2 cellular contexts compared by ENCODE assay signal in genomic region chr1:22877112-22877915, GRCh38.
A peak's percentile ranks its signal among the peaks of the same experiment; 100 is the strongest.
TF ChIP-seq lines count a peak whose summit lies in the region.

No MANE protein-coding gene starts in this region.

TF ChIP-seq in IMR-90, 13 proteins besides CTCF, POLR2A, EP300 and RAD21:
- TF ChIP-seq CEBPB (IDR thresholded peaks at IDR 0.05; ENCODE audit: low read depth, low read length), result no peak
- TF ChIP-seq, protein P1, sequence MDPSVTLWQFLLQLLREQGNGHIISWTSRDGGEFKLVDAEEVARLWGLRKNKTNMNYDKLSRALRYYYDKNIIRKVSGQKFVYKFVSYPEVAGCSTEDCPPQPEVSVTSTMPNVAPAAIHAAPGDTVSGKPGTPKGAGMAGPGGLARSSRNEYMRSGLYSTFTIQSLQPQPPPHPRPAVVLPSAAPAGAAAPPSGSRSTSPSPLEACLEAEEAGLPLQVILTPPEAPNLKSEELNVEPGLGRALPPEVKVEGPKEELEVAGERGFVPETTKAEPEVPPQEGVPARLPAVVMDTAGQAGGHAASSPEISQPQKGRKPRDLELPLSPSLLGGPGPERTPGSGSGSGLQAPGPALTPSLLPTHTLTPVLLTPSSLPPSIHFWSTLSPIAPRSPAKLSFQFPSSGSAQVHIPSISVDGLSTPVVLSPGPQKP (IDR thresholded peaks at IDR 0.05; ENCODE audit: borderline replicate concordance, low read depth, low read length), result no peak
- TF ChIP-seq NFE2L2 (IDR thresholded peaks at IDR 0.05; ENCODE audit: low read depth, low read length), result no peak

TF ChIP-seq in K562, 482 proteins besides CTCF, POLR2A, EP300 and RAD21:
- no peak for TF ChIP-seq FOS (IDR thresholded peaks at IDR 0.05; ENCODE audit: extremely low read depth, insufficient read length)
- TF ChIP-seq ZNF212 (CRISPR knock-in tag; IDR thresholded peaks at IDR 0.05), result no peak
- TF ChIP-seq ZNF77 (CRISPR knock-in tag; IDR thresholded peaks at IDR 0.05), result no peak
- 0 out of 2 replicates have a peak, but pooled peaks have one; percentile 30 for TF ChIP-seq BCOR (IDR thresholded peaks at IDR 0.05)
- TF ChIP-seq RBM25 (IDR thresholded peaks at IDR 0.05; ENCODE audit: low read depth, low read length, severe bottlenecking), result peak; percentile 55
- 0 out of 2 replicates have a peak, but pooled peaks have one; percentile 68 for TF ChIP-seq SMARCA5 (IDR thresholded peaks at IDR 0.05)
- no peak for TF ChIP-seq ZNF282 (CRISPR knock-in tag; IDR thresholded peaks at IDR 0.05)
TF ChIP-seq in K562: peak in this region for 3.
